In the genomic region with DNA sequence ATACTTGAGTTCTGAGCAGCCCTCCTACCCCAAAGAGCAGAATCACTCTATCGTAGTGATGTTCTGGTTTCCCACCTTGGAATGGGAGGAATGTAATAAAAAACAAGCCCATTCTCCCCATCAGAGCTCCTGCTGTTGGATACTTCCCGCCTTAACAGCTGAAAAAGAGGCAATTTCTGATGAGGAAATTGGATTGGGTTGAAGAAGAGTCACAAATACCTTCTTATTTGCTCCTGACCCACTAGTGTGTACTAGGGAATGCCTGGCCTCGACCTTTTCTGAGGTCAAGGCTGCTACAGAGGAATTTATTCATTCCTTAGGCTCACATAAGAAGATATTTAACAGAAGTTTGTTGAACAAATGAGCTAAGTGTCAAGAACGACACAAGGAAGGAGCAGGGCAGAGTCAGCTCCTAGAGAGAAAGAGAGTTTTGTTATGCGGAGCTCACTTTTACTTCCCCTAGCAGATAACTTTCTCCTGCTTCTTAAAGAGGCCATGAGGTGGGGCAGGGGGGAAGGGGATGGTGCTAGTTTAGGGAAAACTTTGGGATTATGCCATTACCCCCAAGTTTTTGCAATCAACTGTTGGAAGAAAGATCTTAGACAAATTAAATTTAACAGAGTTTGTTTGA, we compare ENCODE assay signal across 21 cellular contexts.
DNase-seq lines count a peak whose midpoint lies in the region; FAIRE-seq and TF ChIP-seq lines count a peak whose summit lies in the region.
"Had no signal": no experiment of that assay in that cellular context is flagged by ENCODE, and none has a peak within 500 bp of the region (broad histone marks: within the 10 kb centered on the region; RNA-seq: fewer than 3 reads in every experiment).

No MANE protein-coding gene starts in this region.

- TF ChIP-seq POLR2A in H1 (IDR thresholded peaks at IDR 0.05; ENCODE audit: control extremely low read depth in 1 of 2, low read depth in 2 of 2, low read length in 2 of 2): no peak

- H3K18ac ChIP-seq in H9 (ENCODE audit: insufficient read length, low read depth, low read length) (no peak overlapping the region), H1 (ENCODE audit: extremely low read depth, low read length) (no peak overlapping the region), neuronal stem cell (ENCODE audit: low read length) (no peak overlapping the region)

- peak overlapping the region in 1 of 2 experiments; percentile 41; a peak in 1 of 5 replicates for H3K4me3 Mint-ChIP-seq in H9
- H3K4me3 Mint-ChIP-seq: B cell had no signal

- H3K14ac ChIP-seq in H9 (ENCODE audit: insufficient read depth, low read length): no peak overlapping the region
- H3K14ac ChIP-seq in H1 (ENCODE audit: insufficient read length): no peak overlapping the region
- H3K14ac ChIP-seq in neuronal stem cell (ENCODE audit: low read length): no peak overlapping the region

- no peak overlapping the region for H2BK20ac ChIP-seq in H9 (ENCODE audit: low read depth, low read length, poor library complexity, severe bottlenecking)
- no peak overlapping the region for H2BK20ac ChIP-seq in H1 (ENCODE audit: low read length)

- H4K91ac ChIP-seq in H9 (ENCODE audit: insufficient read length, low read depth, low read length) (no peak overlapping the region), H1 (replicated peaks; ENCODE audit: insufficient read length, low read length) (peak overlapping the region; percentile 67), neuronal stem cell (ENCODE audit: low read depth, low read length, poor library complexity) (no peak overlapping the region)

- H3K23me2 ChIP-seq in H9 (ENCODE audit: insufficient read length, low read depth, low read length, poor library complexity, severe bottlenecking) (no peaks in the 10 kb centered on the region), H1 (ENCODE audit: low read depth, low read length) (no peaks in the 10 kb centered on the region)

- peaks cover 10% of the 10 kb centered on the region for H3K27me3 Mint-ChIP-seq in H9 (ENCODE audit: low read depth)
- H3K27me3 Mint-ChIP-seq: B cell had no signal

- POLR2A ChIA-PET in H1 (lab: Charles Lee; ENCODE audit: partially characterized antibody): interaction anchor here (0.7 to 2.4 kb wide), 2 partner anchors 12 to 15 kb away, joined by 3 to 7 read pairs; no protein-coding TSS in a partner anchor

- peak overlapping the region; percentile 59 for H3K27ac ChIP-seq in H9 (ENCODE audit: insufficient read length, low read depth, low read length)
- no peak overlapping the region for H3K27ac ChIP-seq in H1 (ENCODE audit: low read depth, low read length)
- H3K27ac ChIP-seq in neuronal stem cell (replicated peaks; ENCODE audit: low read length): no peak overlapping the region
- H3K27ac ChIP-seq: PC-9, SK-N-MC had no signal

- TF ChIP-seq EP300 in H1 (IDR thresholded peaks at IDR 0.05; ENCODE audit: borderline replicate concordance in 1 of 2, low read depth in 2 of 2, low read length in 2 of 2): no peak

- FAIRE-seq in H1 (lab: Jason Lieb, UNC): peak; percentile 70
- FAIRE-seq: A204.1, GM12878, HTR-8/SVneo had no signal

- H3K36me3 ChIP-seq in H1 (ENCODE audit: control insufficient read depth in 2 of 4, insufficient read depth in 4 of 4, low read length in 3 of 4): no peaks in the 10 kb centered on the region
- H3K36me3 ChIP-seq in neuronal stem cell (replicated peaks in 1 of 2; ENCODE audit: control insufficient read depth in 2 of 2, insufficient read depth in 2 of 2, low read length in 2 of 2): no peaks in the 10 kb centered on the region

- H3K4me3 ChIP-seq in H1 (ENCODE audit: extremely low read depth in 1 of 4, insufficient read depth in 2 of 4, low read depth in 3 of 4, low read length in 4 of 4) (peak overlapping the region in 1 of 4 experiments; percentile 10; a peak in 1 of 8 replicates), neuronal stem cell (ENCODE audit: low read length in 2 of 2) (no peak overlapping the region)
- H3K4me3 ChIP-seq: GM12878, PC-9, SK-N-MC had no signal

- H3K79me1 ChIP-seq in H9 (ENCODE audit: insufficient read depth, low read depth, low read length, poor library complexity, severe bottlenecking): no peaks in the 10 kb centered on the region
- no peaks in the 10 kb centered on the region for H3K79me1 ChIP-seq in H1 (ENCODE audit: low read depth, low read length)
- no peaks in the 10 kb centered on the region for H3K79me1 ChIP-seq in neuronal stem cell (ENCODE audit: low read depth, low read length)

- H3K4me2 ChIP-seq in H9 (ENCODE audit: insufficient read depth, insufficient read length, low read length) (peak overlapping the region; percentile 42), H1 (ENCODE audit: insufficient read depth in 1 of 2, low read depth in 2 of 2, low read length in 2 of 2) (peak overlapping the region; percentile 49 to 65), neuronal stem cell (ENCODE audit: insufficient read depth, low read length, poor library complexity, severe bottlenecking) (no peak overlapping the region)
- H3K4me2 ChIP-seq: PC-9 had no signal

- no peak for TF ChIP-seq CTCF in H9 (conservative IDR thresholded peaks at IDR 0.05)
- TF ChIP-seq CTCF in H1 (IDR thresholded peaks at IDR 0.05; ENCODE audit: control extremely low read depth in 1 of 3, insufficient read depth in 1 of 3, low read depth in 1 of 3, low read length in 3 of 3): no peak

- H2AK5ac ChIP-seq in H9 (ENCODE audit: insufficient read length, low read length): no peak overlapping the region
- H2AK5ac ChIP-seq in H1 (ENCODE audit: low read depth, low read length): peak overlapping the region; percentile 45; the same call in 1 of the 2 replicates
- H2AK5ac ChIP-seq in neuronal stem cell (ENCODE audit: low read depth, low read length): no peak overlapping the region

- peaks cover 20 to 23% of the 10 kb centered on the region in 2 experiments for H3K4me1 Mint-ChIP-seq in H9

- no CpG with 5 or more reads among the region's 5 CpGs for WGBS in H9 (ENCODE audit: extremely low coverage, insufficient read length, low lambda C conversion rate)
- 23% methylated on average over 5 of the region's 5 CpGs; no CpG with 5 or more reads in 1 of the 2 experiments for WGBS in H1 (ENCODE audit: extremely low coverage in 1 of 2, insufficient coverage in 1 of 2, insufficient read length in 1 of 2, insufficient replicate concordance in 2 of 2, low coverage in 1 of 2, low lambda C conversion rate in 2 of 2, missing lambda C conversion rate in 1 of 2), 2 experiments
- no CpG with 5 or more reads among the region's 5 CpGs for WGBS in neuronal stem cell (ENCODE audit: extremely low coverage in 2 of 2, insufficient read length in 2 of 2, insufficient replicate concordance in 1 of 2), 2 donors

- H4K20me1 ChIP-seq in H9 (ENCODE audit: control insufficient read depth, insufficient read depth, insufficient read length): no peaks in the 10 kb centered on the region
- no peaks in the 10 kb centered on the region for H4K20me1 ChIP-seq in H1 (replicated peaks in 1 of 2; ENCODE audit: control insufficient read depth in 1 of 2, insufficient read depth in 2 of 2, low read length in 2 of 2)

- peak overlapping the region in 2 of 3 experiments; percentile 55 to 82; a peak in 5 of 7 replicates for H3K27ac Mint-ChIP-seq in H9
- H3K27ac Mint-ChIP-seq: B cell had no signal

- H3K9ac ChIP-seq in H9 (ENCODE audit: extremely low read depth, insufficient read length, low read length) (no peak overlapping the region), H1 (replicated peaks in 1 of 4; ENCODE audit: extremely low read depth in 1 of 4, low read depth in 3 of 4, low read length in 3 of 4) (no peak overlapping the region), neuronal stem cell (ENCODE audit: low read depth, low read length, poor library complexity) (no peak overlapping the region)

- no peaks in the 10 kb centered on the region for H3K36me3 Mint-ChIP-seq in H9 (ENCODE audit: insufficient read depth in 1 of 3, low read depth in 3 of 3)

- H2BK120ac ChIP-seq in H9 (ENCODE audit: low read depth, low read length, poor library complexity, severe bottlenecking) (no peak overlapping the region), H1 (replicated peaks; ENCODE audit: low read depth, low read length) (peak overlapping the region; percentile 45), neuronal stem cell (ENCODE audit: low read depth, low read length) (no peak overlapping the region)

- H2AFZ ChIP-seq in H9 (ENCODE audit: low read length): peak overlapping the region; percentile 88
- peak overlapping the region; percentile 77; the same call in 1 of the 2 replicates for H2AFZ ChIP-seq in H1 (ENCODE audit: low read length)
- peak overlapping the region; percentile 67 for H2AFZ ChIP-seq in neuronal stem cell (ENCODE audit: low read length)
- H2AFZ ChIP-seq: PC-9 had no signal

- H3K56ac ChIP-seq in H9 (ENCODE audit: insufficient read length, low read depth, low read length) (no peak overlapping the region), H1 (replicated peaks; ENCODE audit: insufficient read length, low read depth, low read length) (no peak overlapping the region)

- DNase-seq in H9 (no peak), H1 (ENCODE audit: low read depth in 1 of 2, low spot score in 2 of 2) (no peak), islet precursor cell (peak; percentile 41), neuronal stem cell (ENCODE audit: low spot score) (no peak), NCI-H1436 (lab: John Stamatoyannopoulos, UW) (no peak), putamen (ENCODE audit: low spot score) (no peak)
- no peak for DNase-seq in stimulated activated CD4-positive, alpha-beta T cell treated with anti-CD3 and anti-CD28 coated beads, Interleukin-4, amount 100 ng/mL, for 4 hours
- DNase-seq: Kasumi-1, NCI-H1694 treated with DMSO at 0.1 percent for 48 hours, NCI-H2081 treated with DMSO at 0.1 percent for 48 hours, NCI-H2171 treated with DMSO at 0.1 percent for 48 hours, NCI-H526, PC-9, RPMI8226, SHP77, SW 1271 had no signal

- peaks cover 0 to under 1% of the 10 kb centered on the region in 2 experiments; a peak in 2 of 5 replicates for H3K9me3 Mint-ChIP-seq in H9

- no peaks in the 10 kb centered on the region for H3K27me3 ChIP-seq in H9 (ENCODE audit: insufficient read depth, low read length)
- no peaks in the 10 kb centered on the region for H3K27me3 ChIP-seq in H1 (replicated peaks in 1 of 4; ENCODE audit: control insufficient read depth in 3 of 4, extremely low read depth in 1 of 4, insufficient read depth in 3 of 4, low read length in 3 of 4)
- H3K27me3 ChIP-seq in neuronal stem cell (ENCODE audit: control insufficient read depth in 3 of 3, insufficient read depth in 3 of 3, low read depth in 1 of 3, low read length in 3 of 3): no peaks in the 10 kb centered on the region

- no peak overlapping the region for H2BK12ac ChIP-seq in H9 (ENCODE audit: insufficient read length, low read depth, low read length)
- no peak overlapping the region for H2BK12ac ChIP-seq in H1 (ENCODE audit: low read depth, low read length)
- no peak overlapping the region for H2BK12ac ChIP-seq in neuronal stem cell (ENCODE audit: low read length)

- H3K4me1 ChIP-seq in H9 (ENCODE audit: insufficient read depth, low read length): peaks cover 7% of the 10 kb centered on the region
- H3K4me1 ChIP-seq in H1 (replicated peaks in 1 of 4; ENCODE audit: control insufficient read depth in 3 of 4, insufficient read depth in 4 of 4, low read length in 3 of 4): peaks cover 2 to 11% (median 9%) of the 10 kb centered on the region in 4 experiments
- peaks cover 0 to 7% of the 10 kb centered on the region in 2 donors for H3K4me1 ChIP-seq in neuronal stem cell (ENCODE audit: control insufficient read depth in 2 of 2, insufficient read depth in 1 of 2, low read depth in 1 of 2, low read length in 2 of 2)

- H3K79me2 ChIP-seq in H9 (ENCODE audit: insufficient read depth, low read length) (no peaks in the 10 kb centered on the region), H1 (ENCODE audit: control insufficient read depth in 1 of 2, insufficient read depth in 2 of 2, low read length in 2 of 2) (no peaks in the 10 kb centered on the region)

- TF ChIP-seq RAD21 in H1 (IDR thresholded peaks at IDR 0.05 in 1 of 2, conservative IDR thresholded peaks at IDR 0.05 in 1 of 2; ENCODE audit: low read depth in 2 of 2, low read length in 2 of 2): no peak

- no peak overlapping the region for H3T11ph ChIP-seq in H9 (ENCODE audit: low read length)

- no peak overlapping the region for H2BK15ac ChIP-seq in H9 (ENCODE audit: low read depth, low read length)
- H2BK15ac ChIP-seq in H1 (ENCODE audit: low read length): no peak overlapping the region
- no peak overlapping the region for H2BK15ac ChIP-seq in neuronal stem cell (ENCODE audit: low read length)

- H4K8ac ChIP-seq in H9 (replicated peaks; ENCODE audit: insufficient read length, low read depth, low read length) (no peak overlapping the region), H1 (ENCODE audit: extremely low read depth, insufficient read depth, low read length) (no peak overlapping the region), neuronal stem cell (ENCODE audit: low read depth, low read length) (no peak overlapping the region)

- no peak overlapping the region for H3K4ac ChIP-seq in H9 (ENCODE audit: low read depth, low read length)
- no peak overlapping the region for H3K4ac ChIP-seq in H1 (replicated peaks; ENCODE audit: insufficient read length, low read depth, low read length)
- no peak overlapping the region for H3K4ac ChIP-seq in neuronal stem cell (ENCODE audit: low read length)

- H3K9me3 ChIP-seq in H9 (ENCODE audit: control insufficient read depth, low read depth, low read length) (no peaks in the 10 kb centered on the region), H1 (ENCODE audit: insufficient read depth in 2 of 2, low read depth in 1 of 2, low read length in 1 of 2) (no peaks in the 10 kb centered on the region), neuronal stem cell (replicated peaks in 1 of 2; ENCODE audit: control insufficient read depth in 2 of 2, insufficient read depth in 1 of 2, low read depth in 1 of 2, low read length in 2 of 2) (no peaks in the 10 kb centered on the region)

- H2BK5ac ChIP-seq in H9 (ENCODE audit: insufficient read length, low read length) (no peak overlapping the region), H1 (ENCODE audit: low read depth, low read length) (peak overlapping the region; percentile 60; the same call in 1 of the 2 replicates), neuronal stem cell (ENCODE audit: low read length) (no peak overlapping the region)

- H4K5ac ChIP-seq in H9 (ENCODE audit: insufficient read length, low read depth, low read length) (no peak overlapping the region), H1 (ENCODE audit: insufficient read length, low read depth, low read length) (no peak overlapping the region)

- CTCF ChIA-PET in H1 (lab: Charles Lee; ENCODE audit: partially characterized antibody): interaction anchor here (0.8 to 1.3 kb wide), 5 partner anchors 8 to 64 kb away, joined by 3 read pairs; no protein-coding TSS in a partner anchor

- no peak overlapping the region for H3K23ac ChIP-seq in H9 (ENCODE audit: insufficient read length, low read depth, low read length)
- no peak overlapping the region for H3K23ac ChIP-seq in H1 (ENCODE audit: insufficient read length)
- no peak overlapping the region for H3K23ac ChIP-seq in neuronal stem cell (ENCODE audit: low read depth, low read length, poor library complexity)
